In the genomic region with DNA sequence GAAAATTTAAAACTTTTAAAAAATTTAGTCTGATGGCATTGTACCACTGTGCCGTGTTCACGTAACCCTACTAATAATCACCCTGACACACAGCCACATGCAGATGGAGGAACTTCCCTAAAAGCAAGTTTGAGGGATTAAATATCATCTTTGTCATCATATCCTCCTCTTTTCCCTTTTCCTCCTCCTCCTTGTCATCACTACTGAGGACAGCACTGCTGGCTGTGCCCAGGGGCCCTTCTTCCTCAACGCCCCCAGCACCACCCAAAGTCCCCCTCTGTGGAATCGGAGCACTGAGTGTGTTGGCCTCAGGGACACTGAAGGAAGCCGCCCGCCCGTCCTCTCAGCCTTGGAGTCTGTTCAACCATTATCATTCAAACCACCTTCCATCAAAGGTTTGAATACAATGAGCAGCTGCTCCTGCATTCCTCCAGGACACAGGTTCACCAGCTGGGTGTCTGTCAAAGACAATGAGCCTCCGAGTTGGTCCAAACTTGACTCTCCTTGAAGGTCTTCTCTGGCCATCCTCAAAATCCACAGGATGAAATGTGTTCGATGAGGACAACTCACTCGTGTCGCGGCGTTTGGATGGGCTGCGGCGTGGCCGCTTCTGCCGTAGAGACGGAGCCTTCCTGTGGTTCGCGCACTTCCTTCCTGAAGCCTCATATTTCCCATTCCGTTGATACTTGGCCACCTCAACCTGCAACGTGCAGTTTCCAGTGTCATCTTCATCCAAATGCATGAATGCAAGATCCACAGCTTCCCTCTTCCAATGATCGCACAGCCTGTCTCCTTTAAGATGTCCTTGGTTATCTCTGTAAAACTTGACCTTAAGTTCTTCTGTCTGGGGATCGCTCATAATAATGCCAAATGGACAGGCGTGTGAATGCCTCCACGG, we compare ENCODE assay signal across 8 cellular contexts. TPM values are rescaled to one million over a fixed set of nuclear protein-coding genes. Genes with fewer than 3 reads are reported as not detected.
DNase-seq lines count a peak whose midpoint lies in the region; ATAC-seq and TF ChIP-seq lines count a peak whose summit lies in the region.

No MANE protein-coding gene starts in this region.

- CTCF ChIA-PET in CD8-positive, alpha-beta T cell (lab: Charles Lee), result interaction anchor here (0.6 to 2.6 kb wide), 2 partner anchors 21 to 86 kb away, joined by 3 to 9 read pairs; no protein-coding TSS in a partner anchor
- CTCF ChIA-PET in activated CD4-positive, alpha-beta T cell treated with anti-CD3 and anti-CD28 coated beads for 36 hours (lab: Charles Lee), result interaction anchor here (0.9 to 1.5 kb wide), 5 partner anchors 21 to 256 kb away, joined by 3 to 4 read pairs (median 3); partner anchors contain the start of genes NQO2 and SERPINB1

- no peaks in the 10 kb centered on the region for H3K9me3 Mint-ChIP-seq in CD8-positive, alpha-beta T cell
- H3K9me3 Mint-ChIP-seq in activated CD4-positive, alpha-beta T cell treated with anti-CD3 and anti-CD28 coated beads for 36 hours (ENCODE audit: low read depth), result peaks cover 3% of the 10 kb centered on the region

- ATAC-seq in CD8-positive, alpha-beta T cell, result peak; percentile 5
- peak; percentile 9 for ATAC-seq in HG02973 (IDR thresholded peaks at IDR 0.05; ENCODE audit: unreplicated experiment)
- ATAC-seq in activated CD4-positive, alpha-beta T cell treated with anti-CD3 and anti-CD28 coated beads for 36 hours, result peak; percentile 7
- no peak for ATAC-seq in HG03175 (IDR thresholded peaks at IDR 0.05; ENCODE audit: unreplicated experiment)

- intact Hi-C loops in CD8-positive, alpha-beta T cell (cut with DNase I, micrococcal nuclease), result loop anchor here (1.0 to 10.0 kb wide), 4 partner anchors 22 to 332 kb away; partner anchors contain the start of gene NQO2 (in 1 of the 2)
- intact Hi-C loops in activated CD4-positive, alpha-beta T cell treated with anti-CD3 and anti-CD28 coated beads for 36 hours (cut with DNase I, micrococcal nuclease), result loop anchor here (1.0 to 2.0 kb wide), 4 partner anchors 24 to 95 kb away; partner anchors contain the start of genes BPHL (in 1 of the 2), NQO2 (in 1 of the 2) and RIPK1 (in 1 of the 2)
- intact Hi-C loops in prostate gland (cut with DNase I), result no loop called here

- peak overlapping the region; percentile 39 for H3K27ac ChIP-seq in CD8-positive, alpha-beta T cell (ENCODE audit: low read depth, low read length)
- H3K27ac ChIP-seq in esophagus (ENCODE audit: low read depth in 2 of 2, low read length in 1 of 2) (peak overlapping the region; percentile 68 to 99), prostate gland (peak overlapping the region; percentile 41 to 85)

- DNase-seq in CD8-positive, alpha-beta T cell, result peak in 5 of 7 experiments; percentile 16 to 64 (median 42)
- peak; percentile 52 for DNase-seq in activated CD4-positive, alpha-beta T cell treated with anti-CD3 and anti-CD28 coated beads for 36 hours
- DNase-seq in prostate gland (ENCODE audit: low spot score), result no peak
- DNase-seq in HK-2 (ENCODE audit: unreplicated experiment), result no peak
- DNase-seq in NCI-H1048 (lab: John Stamatoyannopoulos, UW), result no peak

- peaks cover 17% of the 10 kb centered on the region for H3K36me3 Mint-ChIP-seq in CD8-positive, alpha-beta T cell
- peaks cover 25% of the 10 kb centered on the region for H3K36me3 Mint-ChIP-seq in activated CD4-positive, alpha-beta T cell treated with anti-CD3 and anti-CD28 coated beads for 36 hours (ENCODE audit: low read depth)

- H3K27me3 Mint-ChIP-seq in CD8-positive, alpha-beta T cell (ENCODE audit: low read depth), result no peaks in the 10 kb centered on the region
- no peaks in the 10 kb centered on the region for H3K27me3 Mint-ChIP-seq in activated CD4-positive, alpha-beta T cell treated with anti-CD3 and anti-CD28 coated beads for 36 hours

- H3K4me1 ChIP-seq in CD8-positive, alpha-beta T cell (ENCODE audit: insufficient read depth, low read length), result peaks cover 40% of the 10 kb centered on the region
- H3K4me1 ChIP-seq in esophagus (ENCODE audit: control insufficient read depth in 2 of 2, insufficient read depth in 2 of 2, low read length in 1 of 2) (no peaks in the 10 kb centered on the region), prostate gland (replicated peaks) (no peaks in the 10 kb centered on the region)

- TF ChIP-seq CTCF in CD8-positive, alpha-beta T cell (IDR thresholded peaks at IDR 0.05), result no peak
- TF ChIP-seq CTCF in prostate gland (IDR thresholded peaks at IDR 0.05), result no peak

- TF ChIP-seq POLR2A in prostate gland (IDR thresholded peaks at IDR 0.05), result no peak

- H3K4me3 ChIP-seq in CD8-positive, alpha-beta T cell (ENCODE audit: low read depth, low read length), result peak overlapping the region; percentile 71
- H3K4me3 ChIP-seq in esophagus (ENCODE audit: low read depth in 1 of 2, low read length in 2 of 2) (peak overlapping the region; percentile 32 to 63), prostate gland (peak overlapping the region; percentile 23 to 35)

- H3K4me3 Mint-ChIP-seq in CD8-positive, alpha-beta T cell, result peak overlapping the region; percentile 88
- H3K4me3 Mint-ChIP-seq in activated CD4-positive, alpha-beta T cell treated with anti-CD3 and anti-CD28 coated beads for 36 hours, result peak overlapping the region; percentile 78

- POLR2A ChIA-PET in CD8-positive, alpha-beta T cell (lab: Charles Lee), result interaction anchor here (0.6 to 1.2 kb wide), 4 partner anchors 17 to 182 kb away, joined by 3 to 5 read pairs (median 5); partner anchors contain the start of genes RIPK1 and SERPINB1
- POLR2A ChIA-PET in activated CD4-positive, alpha-beta T cell treated with anti-CD3 and anti-CD28 coated beads for 36 hours (lab: Charles Lee), result interaction anchor here (0.9 to 1.2 kb wide), 3 partner anchors 22 to 33 kb away, joined by 3 to 4 read pairs (median 3); no protein-coding TSS in a partner anchor

- H3K9me3 ChIP-seq in CD8-positive, alpha-beta T cell (ENCODE audit: low read length), result no peaks in the 10 kb centered on the region
- no peaks in the 10 kb centered on the region for H3K9me3 ChIP-seq in esophagus (ENCODE audit: control insufficient read depth in 2 of 2, insufficient read depth in 1 of 2, low read depth in 1 of 2, low read length in 1 of 2)
- no peaks in the 10 kb centered on the region for H3K9me3 ChIP-seq in prostate gland

- H3K27me3 ChIP-seq in CD8-positive, alpha-beta T cell (ENCODE audit: insufficient read depth, low read length), result no peaks in the 10 kb centered on the region
- H3K27me3 ChIP-seq in esophagus (ENCODE audit: control insufficient read depth in 1 of 2, insufficient read depth in 2 of 2, low read length in 2 of 2), result no peaks in the 10 kb centered on the region
- no peaks in the 10 kb centered on the region for H3K27me3 ChIP-seq in prostate gland (replicated peaks; ENCODE audit: insufficient read depth)

- no peaks in the 10 kb centered on the region for H3K36me3 ChIP-seq in CD8-positive, alpha-beta T cell (ENCODE audit: insufficient read depth, low read length)
- H3K36me3 ChIP-seq in esophagus (ENCODE audit: control insufficient read depth in 2 of 2, insufficient read depth in 2 of 2, low read length in 1 of 2), result peaks cover 0 to 2% of the 10 kb centered on the region in 2 donors
- no peaks in the 10 kb centered on the region for H3K36me3 ChIP-seq in prostate gland

- WGBS in esophagus, 2 donors, result 39 to 45% methylated on average over 26 of the region's 26 CpGs
- 50% methylated on average over 26 of the region's 26 CpGs for WGBS in prostate gland

- H3K27ac Mint-ChIP-seq in CD8-positive, alpha-beta T cell, result peak overlapping the region; percentile 86
- H3K27ac Mint-ChIP-seq in activated CD4-positive, alpha-beta T cell treated with anti-CD3 and anti-CD28 coated beads for 36 hours, result peak overlapping the region; percentile 95

- peaks cover 44% of the 10 kb centered on the region for H3K4me1 Mint-ChIP-seq in CD8-positive, alpha-beta T cell (ENCODE audit: low read depth)
- peaks cover 53% of the 10 kb centered on the region for H3K4me1 Mint-ChIP-seq in activated CD4-positive, alpha-beta T cell treated with anti-CD3 and anti-CD28 coated beads for 36 hours

RNA-seq across cellular contexts. Expression of gene NQO2, which starts 23.3 kb away (rescaled TPM):
- 1 to 10 TPM; 3.8 to 5.5 TPM for total RNA-seq in CD8-positive, alpha-beta T cell
- 10 to 100 TPM; 40.7 to 44.2 TPM for total RNA-seq in activated CD4-positive, alpha-beta T cell treated with anti-CD3 and anti-CD28 coated beads for 36 hours
- 10 to 100 TPM; 24.2 to 40.0 TPM for polyA plus RNA-seq in esophagus
- total RNA-seq in prostate gland, result 10 to 100 TPM; 27.9 to 34.3 TPM

RNA-seq across cellular contexts. Expression of gene RIPK1, which starts 45.3 kb away (rescaled TPM):
- 10 to 100 TPM; 18.6 to 19.7 TPM for total RNA-seq in CD8-positive, alpha-beta T cell
- 10 to 100 TPM; 17.4 to 19.3 TPM for total RNA-seq in activated CD4-positive, alpha-beta T cell treated with anti-CD3 and anti-CD28 coated beads for 36 hours
- 10 to 100 TPM; 11.1 to 13.3 TPM for polyA plus RNA-seq in esophagus
- total RNA-seq in prostate gland, result 10 to 100 TPM; 21.3 to 23.0 TPM

RNA-seq across cellular contexts. Expression of gene SERPINB6, which starts 51.6 kb away (rescaled TPM):
- 10 to 100 TPM; 41.7 to 45.6 TPM for total RNA-seq in CD8-positive, alpha-beta T cell
- total RNA-seq in activated CD4-positive, alpha-beta T cell treated with anti-CD3 and anti-CD28 coated beads for 36 hours, result 10 to 100 TPM; 36.2 to 41.3 TPM
- 10 to 100 TPM; 86.1 to 95.7 TPM for polyA plus RNA-seq in esophagus
- 100 to 1,000 TPM; 155 to 202 TPM for total RNA-seq in prostate gland

Comparison
In these comparisons a context has a peak if more than half of its experiments do, and no peak if none do; other contexts are left out.
1. DNase-seq: peak in CD8-positive, alpha-beta T cell (5 of 7) and activated CD4-positive, alpha-beta T cell treated with anti-CD3 and anti-CD28 coated beads for 36 hours (single experiment); none in prostate gland (single experiment), HK-2 (single experiment) and NCI-H1048 (single experiment).
2. RNA of gene NQO2, which starts 23.3 kb away (total RNA-seq): 40.7 to 44.2 TPM in activated CD4-positive, alpha-beta T cell treated with anti-CD3 and anti-CD28 coated beads for 36 hours and 27.9 to 34.3 TPM in prostate gland; 3.8 to 5.5 TPM in CD8-positive, alpha-beta T cell; every median in the first group is over 4 times any median in the second.
3. Peak in every context shown above with its lines, with median percentiles within 50 percentile points of each other: H3K27ac ChIP-seq and H3K4me3 ChIP-seq.